In the genomic region with DNA sequence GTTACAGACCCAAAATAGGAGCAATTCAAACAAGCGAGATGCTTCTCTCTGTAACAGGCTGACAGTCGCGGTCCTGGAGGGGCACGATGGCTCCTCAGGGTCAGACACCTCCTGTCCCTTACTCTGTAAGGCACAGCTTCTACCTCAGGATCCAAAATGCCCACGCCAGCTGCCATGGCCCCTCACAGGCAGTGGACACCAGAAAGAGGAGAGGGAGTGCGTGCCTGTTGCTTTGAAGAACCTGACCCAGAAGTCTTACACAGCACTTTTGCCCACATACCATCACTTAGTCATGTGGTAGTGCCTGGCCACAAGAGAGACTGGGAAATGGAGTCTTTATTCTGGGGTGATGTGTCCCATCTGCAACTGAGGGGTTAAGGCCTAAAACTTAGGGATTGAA, we compare ENCODE assay signal across 15 cellular contexts. TPM values are rescaled to one million over a fixed set of nuclear protein-coding genes. Genes with fewer than 3 reads are reported as not detected.
A peak's percentile ranks its signal among the peaks of the same experiment; 100 is the strongest.
DNase-seq lines count a peak whose midpoint lies in the region; ATAC-seq and TF ChIP-seq lines count a peak whose summit lies in the region.
"Had no signal": no experiment of that assay in that cellular context is flagged by ENCODE, and none has a peak within 500 bp of the region (broad histone marks: within the 10 kb centered on the region; RNA-seq: fewer than 3 reads in every experiment).

No MANE protein-coding gene starts in this region.

- H2BK5ac ChIP-seq in H9 (ENCODE audit: insufficient read length, low read length) (no peak overlapping the region), mesendoderm (ENCODE audit: low read length) (peak overlapping the region; percentile 18)

- H3K27me3 Mint-ChIP-seq in H9 (ENCODE audit: low read depth), result no peaks in the 10 kb centered on the region
- H3K27me3 Mint-ChIP-seq: stimulated activated memory B cell treated with anti-CD40 and anti-IgM and Interleukin-4, amounts not matched to agents 10 μg/mL and 1 μg/mL and 100 μg/mL, for 72 hours; T-cell had no signal

- no peak overlapping the region for H2AFZ ChIP-seq in H9 (ENCODE audit: low read length)

- peaks cover 14% of the 10 kb centered on the region; the same call in 1 of the 2 replicates for H3K4me1 ChIP-seq in H9 (ENCODE audit: insufficient read depth, low read length)
- peaks cover 0 to 20% of the 10 kb centered on the region in 2 donors for H3K4me1 ChIP-seq in ascending aorta
- H3K4me1 ChIP-seq in mesendoderm (ENCODE audit: control insufficient read depth, low read depth, low read length), result peaks cover 12% of the 10 kb centered on the region
- peaks cover 12 to 34% (median 31%) of the 10 kb centered on the region in 5 donors for H3K4me1 ChIP-seq in subcutaneous abdominal adipose tissue (ENCODE audit: control insufficient read depth in 5 of 5, insufficient read depth in 5 of 5, low read length in 5 of 5)

- H3K56ac ChIP-seq in H9 (ENCODE audit: insufficient read length, low read depth, low read length) (no peak overlapping the region), mesendoderm (ENCODE audit: low read length) (peak overlapping the region; percentile 26)

- H2BK15ac ChIP-seq in H9 (ENCODE audit: low read depth, low read length) (no peak overlapping the region), mesendoderm (replicated peaks; ENCODE audit: low read depth) (peak overlapping the region; percentile 43)

- H3K36me3 Mint-ChIP-seq in H9 (ENCODE audit: insufficient read depth in 1 of 3, low read depth in 3 of 3), result peaks cover 2 to 7% (median 2%) of the 10 kb centered on the region in 3 experiments; a peak in 4 of 7 replicates

- no peak overlapping the region for H4K8ac ChIP-seq in H9 (replicated peaks; ENCODE audit: insufficient read length, low read depth, low read length)
- no peak overlapping the region for H4K8ac ChIP-seq in mesendoderm (ENCODE audit: low read depth, low read length)

- no peak overlapping the region for H3T11ph ChIP-seq in H9 (ENCODE audit: low read length)

- H3K27ac Mint-ChIP-seq in H9, result peak overlapping the region; percentile 76 to 98 (median 85)
- H3K27ac Mint-ChIP-seq: activated T-helper 1 cell treated with anti-CD3 and anti-CD28 coated beads, Interleukin-12 subunit alpha, Interleukin-12 subunit beta, Interleukin-2, Interleukin-4 antibody, amounts not matched to agents 30 ng/mL and 10 ng/mL and 1 ng/mL, durations not matched to agents 14 hours and 24 hours and 36 hours; stimulated activated memory B cell treated with anti-CD40 and anti-IgM and Interleukin-4, amounts not matched to agents 10 μg/mL and 1 μg/mL and 100 μg/mL, for 72 hours; T-cell had no signal

- no peaks in the 10 kb centered on the region for H3K79me1 ChIP-seq in H9 (ENCODE audit: insufficient read depth, low read depth, low read length, poor library complexity, severe bottlenecking)
- peaks cover 3% of the 10 kb centered on the region for H3K79me1 ChIP-seq in mesendoderm (ENCODE audit: low read length)

- no peak overlapping the region for H4K91ac ChIP-seq in H9 (ENCODE audit: insufficient read length, low read depth, low read length)

- no peak overlapping the region for H3K9ac ChIP-seq in H9 (ENCODE audit: extremely low read depth, insufficient read length, low read length)
- peak overlapping the region; percentile 1 for H3K9ac ChIP-seq in mesendoderm (ENCODE audit: low read length)
- H3K9ac ChIP-seq in subcutaneous abdominal adipose tissue (ENCODE audit: low read length in 5 of 5), result peak overlapping the region in 1 of 5 donors; percentile 10

- peaks cover 46 to 56% of the 10 kb centered on the region in 2 experiments for H3K4me1 Mint-ChIP-seq in H9
- H3K4me1 Mint-ChIP-seq: stimulated activated memory B cell treated with anti-CD40 and anti-IgM and Interleukin-4, amounts not matched to agents 10 μg/mL and 1 μg/mL and 100 μg/mL, for 72 hours had no signal

- peak overlapping the region in 1 of 2 experiments; percentile 9; a peak in 1 of 5 replicates for H3K4me3 Mint-ChIP-seq in H9
- H3K4me3 Mint-ChIP-seq: activated T-helper 1 cell treated with anti-CD3 and anti-CD28 coated beads, Interleukin-12 subunit alpha, Interleukin-12 subunit beta, Interleukin-2, Interleukin-4 antibody, amounts not matched to agents 30 ng/mL and 10 ng/mL and 1 ng/mL, durations not matched to agents 14 hours and 24 hours and 36 hours; stimulated activated memory B cell treated with anti-CD40 and anti-IgM and Interleukin-4, amounts not matched to agents 10 μg/mL and 1 μg/mL and 100 μg/mL, for 72 hours; T-cell had no signal

- no peak overlapping the region for H3K4me2 ChIP-seq in H9 (ENCODE audit: insufficient read depth, insufficient read length, low read length)
- H3K4me2 ChIP-seq in mesendoderm (ENCODE audit: low read length), result no peak overlapping the region

- H3K4ac ChIP-seq in H9 (ENCODE audit: low read depth, low read length) (no peak overlapping the region), mesendoderm (ENCODE audit: low read depth, low read length) (peak overlapping the region; percentile 73)

- H3K4me3 ChIP-seq in ascending aorta, result no peak overlapping the region
- H3K4me3 ChIP-seq in mesendoderm (ENCODE audit: low read length), result no peak overlapping the region
- no peak overlapping the region for H3K4me3 ChIP-seq in subcutaneous abdominal adipose tissue (ENCODE audit: low read depth in 1 of 5, low read length in 5 of 5)

- peaks cover 2% of the 10 kb centered on the region in 2 experiments; a peak in 4 of 5 replicates for H3K9me3 Mint-ChIP-seq in H9

- ATAC-seq in GM21367 (IDR thresholded peaks at IDR 0.05; ENCODE audit: unreplicated experiment) (no peak), HG02610 (IDR thresholded peaks at IDR 0.05; ENCODE audit: unreplicated experiment) (no peak)
- ATAC-seq: stimulated activated memory B cell treated with anti-CD40 and anti-IgM and Interleukin-4, amounts not matched to agents 10 μg/mL and 1 μg/mL and 100 μg/mL, for 72 hours; T-cell had no signal

- H3K27ac ChIP-seq in H9 (ENCODE audit: insufficient read length, low read depth, low read length) (no peak overlapping the region), ascending aorta (peak overlapping the region; percentile 76 to 87), mesendoderm (ENCODE audit: low read depth, low read length) (no peak overlapping the region), subcutaneous abdominal adipose tissue (ENCODE audit: low read depth, low read length) (peak overlapping the region; percentile 80)

- H3K9me3 ChIP-seq in H9 (ENCODE audit: control insufficient read depth, low read depth, low read length), result no peaks in the 10 kb centered on the region
- H3K9me3 ChIP-seq in ascending aorta, result no peaks in the 10 kb centered on the region
- H3K9me3 ChIP-seq in subcutaneous abdominal adipose tissue (ENCODE audit: control insufficient read depth in 5 of 5, low read length in 5 of 5), result no peaks in the 10 kb centered on the region

- H2AK5ac ChIP-seq in H9 (ENCODE audit: insufficient read length, low read length), result no peak overlapping the region
- H2AK5ac ChIP-seq in mesendoderm (ENCODE audit: low read length), result no peak overlapping the region

- no peak for DNase-seq in H9
- DNase-seq in ascending aorta (ENCODE audit: low spot score in 2 of 2), result no peak
- DNase-seq in mesendoderm, result peak; percentile 33
- DNase-seq in activated naive CD4-positive, alpha-beta T cell treated with Interleukin-2 at 50 U/mL for 16 hours, result no peak
- DNase-seq: activated CD4-positive, alpha-beta T cell treated with anti-CD3 and anti-CD28 coated beads for 48 hours; erythroblast; islet precursor cell; NCI-H187; stimulated activated CD4-positive, alpha-beta T cell treated with anti-CD3 and anti-CD28 coated beads, Interleukin-1b, Interleukin-23, amount 100 ng/mL, for 48 hours; T-cell had no signal

- H3K14ac ChIP-seq in H9 (ENCODE audit: insufficient read depth, low read length), result no peak overlapping the region

- no peak overlapping the region for H2BK120ac ChIP-seq in H9 (ENCODE audit: low read depth, low read length, poor library complexity, severe bottlenecking)
- no peak overlapping the region for H2BK120ac ChIP-seq in mesendoderm (ENCODE audit: low read depth, low read length)

- peaks cover 2% of the 10 kb centered on the region; the same call in 1 of the 2 replicates for H3K79me2 ChIP-seq in H9 (ENCODE audit: insufficient read depth, low read length)
- H3K79me2 ChIP-seq in mesendoderm (ENCODE audit: control insufficient read depth, insufficient read depth, low read length), result peaks cover 4% of the 10 kb centered on the region

- intact Hi-C loops in ascending aorta (cut with DNase I), result no loop called here

- H3K36me3 ChIP-seq in ascending aorta (no peaks in the 10 kb centered on the region), mesendoderm (ENCODE audit: control insufficient read depth, insufficient read depth, low read length) (no peaks in the 10 kb centered on the region), subcutaneous abdominal adipose tissue (ENCODE audit: control insufficient read depth in 5 of 5, insufficient read depth in 5 of 5, low read length in 5 of 5) (no peaks in the 10 kb centered on the region)

- H3K23ac ChIP-seq in H9 (ENCODE audit: insufficient read length, low read depth, low read length) (no peak overlapping the region), mesendoderm (ENCODE audit: low read length) (no peak overlapping the region)

- H2BK20ac ChIP-seq in H9 (ENCODE audit: low read depth, low read length, poor library complexity, severe bottlenecking), result no peak overlapping the region

- H4K20me1 ChIP-seq in H9 (ENCODE audit: control insufficient read depth, insufficient read depth, insufficient read length), result no peaks in the 10 kb centered on the region

- H2BK12ac ChIP-seq in H9 (ENCODE audit: insufficient read length, low read depth, low read length), result no peak overlapping the region

- TF ChIP-seq CTCF in H9 (conservative IDR thresholded peaks at IDR 0.05) (no peak), ascending aorta (IDR thresholded peaks at IDR 0.05) (no peak)

- WGBS in H9 (ENCODE audit: extremely low coverage, insufficient read length, low lambda C conversion rate), result no CpG with 5 or more reads among the region's 6 CpGs
- WGBS in mesendoderm (ENCODE audit: extremely low coverage, insufficient coverage, low lambda C conversion rate), result no CpG with 5 or more reads among the region's 6 CpGs

- H3K23me2 ChIP-seq in H9 (ENCODE audit: insufficient read length, low read depth, low read length, poor library complexity, severe bottlenecking), result no peaks in the 10 kb centered on the region

- H4K5ac ChIP-seq in H9 (ENCODE audit: insufficient read length, low read depth, low read length) (no peak overlapping the region), mesendoderm (ENCODE audit: low read length) (no peak overlapping the region)

- H3K27me3 ChIP-seq in H9 (ENCODE audit: insufficient read depth, low read length) (no peaks in the 10 kb centered on the region), ascending aorta (no peaks in the 10 kb centered on the region), mesendoderm (ENCODE audit: insufficient read depth, low read length, poor library complexity) (no peaks in the 10 kb centered on the region), subcutaneous abdominal adipose tissue (ENCODE audit: control insufficient read depth in 5 of 5, insufficient read depth in 4 of 5, low read length in 5 of 5) (no peaks in the 10 kb centered on the region)

- H3K18ac ChIP-seq in H9 (ENCODE audit: insufficient read length, low read depth, low read length), result no peak overlapping the region
- peak overlapping the region; percentile 24 for H3K18ac ChIP-seq in mesendoderm (ENCODE audit: low read length)

RNA-seq across cellular contexts. Expression of a gene that starts 11.6 kb away (rescaled TPM):
- total RNA-seq in H9 (2021) (79.4 and 83.6 TPM in 2 replicates), ascending aorta (99.1 TPM)
- polyA plus RNA-seq in mesendoderm (2013, experiment 1 of 2), result 60.5 TPM
- polyA plus RNA-seq in mesendoderm (2013, experiment 2 of 2), result 59.9 TPM

Comparison
In these comparisons a context has a peak if more than half of its experiments do, and no peak if none do; other contexts are left out.
1. H3K27ac ChIP-seq: peak in ascending aorta (2 of 2) and subcutaneous abdominal adipose tissue (single experiment); none in H9 (single experiment) and mesendoderm (single experiment).